In the genomic region with DNA sequence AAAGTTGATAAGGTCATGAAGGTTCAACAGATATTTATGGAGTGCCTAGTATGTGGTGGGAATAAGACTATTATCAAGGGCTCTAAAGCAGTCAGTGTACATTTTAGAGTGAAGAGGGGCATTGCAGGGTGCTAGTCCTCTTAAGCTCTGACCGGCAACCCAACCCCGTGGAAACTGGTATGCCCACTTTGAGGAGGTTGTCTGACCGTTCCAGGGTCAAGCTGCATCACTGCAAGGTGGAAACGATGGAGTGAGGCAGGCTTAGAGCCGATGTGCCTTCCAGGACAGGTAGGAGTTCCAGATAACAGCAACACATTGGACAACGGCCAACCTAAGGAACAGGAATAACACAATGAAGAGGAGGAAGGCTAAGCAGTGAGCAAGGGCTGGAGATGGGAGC, we compare ENCODE assay signal across 1 cellular context.
TF ChIP-seq lines count a peak whose summit lies in the region.

No MANE protein-coding gene starts in this region.

TF ChIP-seq in K562, 482 proteins besides CTCF, POLR2A, EP300 and RAD21:
- no peak for TF ChIP-seq ETV6 (IDR thresholded peaks at IDR 0.05; ENCODE audit: borderline replicate concordance in 1 of 2, low read depth in 2 of 2, low read length in 1 of 2)
- no peak for TF ChIP-seq ETV6 (CRISPR knock-in tag; IDR thresholded peaks at IDR 0.05; ENCODE audit: borderline replicate concordance)
- TF ChIP-seq MED1 (CRISPR knock-in tag; IDR thresholded peaks at IDR 0.05; ENCODE audit: borderline replicate concordance) = no peak
- no peak for TF ChIP-seq ZNF589 (CRISPR knock-in tag; IDR thresholded peaks at IDR 0.05; ENCODE audit: low read depth)
- no peak for TF ChIP-seq ZNF311 (CRISPR knock-in tag; IDR thresholded peaks at IDR 0.05)
- TF ChIP-seq CBX8 (IDR thresholded peaks at IDR 0.05; ENCODE audit: borderline replicate concordance, extremely low read depth, low read depth, low read length, poor library complexity, severe bottlenecking) = no peak
- TF ChIP-seq, protein P1, sequence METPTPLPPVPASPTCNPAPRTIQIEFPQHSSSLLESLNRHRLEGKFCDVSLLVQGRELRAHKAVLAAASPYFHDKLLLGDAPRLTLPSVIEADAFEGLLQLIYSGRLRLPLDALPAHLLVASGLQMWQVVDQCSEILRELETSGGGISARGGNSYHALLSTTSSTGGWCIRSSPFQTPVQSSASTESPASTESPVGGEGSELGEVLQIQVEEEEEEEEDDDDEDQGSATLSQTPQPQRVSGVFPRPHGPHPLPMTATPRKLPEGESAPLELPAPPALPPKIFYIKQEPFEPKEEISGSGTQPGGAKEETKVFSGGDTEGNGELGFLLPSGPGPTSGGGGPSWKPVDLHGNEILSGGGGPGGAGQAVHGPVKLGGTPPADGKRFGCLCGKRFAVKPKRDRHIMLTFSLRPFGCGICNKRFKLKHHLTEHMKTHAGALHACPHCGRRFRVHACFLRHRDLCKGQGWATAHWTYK (CRISPR knock-in tag; IDR thresholded peaks at IDR 0.05) = no peak
- TF ChIP-seq, protein P2, sequence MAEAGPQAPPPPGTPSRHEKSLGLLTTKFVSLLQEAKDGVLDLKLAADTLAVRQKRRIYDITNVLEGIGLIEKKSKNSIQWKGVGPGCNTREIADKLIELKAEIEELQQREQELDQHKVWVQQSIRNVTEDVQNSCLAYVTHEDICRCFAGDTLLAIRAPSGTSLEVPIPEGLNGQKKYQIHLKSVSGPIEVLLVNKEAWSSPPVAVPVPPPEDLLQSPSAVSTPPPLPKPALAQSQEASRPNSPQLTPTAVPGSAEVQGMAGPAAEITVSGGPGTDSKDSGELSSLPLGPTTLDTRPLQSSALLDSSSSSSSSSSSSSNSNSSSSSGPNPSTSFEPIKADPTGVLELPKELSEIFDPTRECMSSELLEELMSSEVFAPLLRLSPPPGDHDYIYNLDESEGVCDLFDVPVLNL (CRISPR knock-in tag; IDR thresholded peaks at IDR 0.05; ENCODE audit: low read depth) = no peak
- no peak for TF ChIP-seq BCL6 (CRISPR knock-in tag; IDR thresholded peaks at IDR 0.05)
- no peak for TF ChIP-seq NELFE (IDR thresholded peaks at IDR 0.05; ENCODE audit: insufficient read depth, insufficient read length)
- TF ChIP-seq ZNF717 (CRISPR knock-in tag; IDR thresholded peaks at IDR 0.05) = no peak
- TF ChIP-seq SMARCE1 (IDR thresholded peaks at IDR 0.05) = no peak
- TF ChIP-seq HNRNPK (IDR thresholded peaks at IDR 0.05; ENCODE audit: low read depth, low read length, poor library complexity, severe bottlenecking) = no peak
- no peak for TF ChIP-seq CC2D1A (IDR thresholded peaks at IDR 0.05)
- no peak for TF ChIP-seq HCFC1 (IDR thresholded peaks at IDR 0.05; ENCODE audit: low read depth, low read length)
TF ChIP-seq in K562: peak in this region for 0.
